Comparison of ENCODE assay signal across 17 cellular contexts in the genomic region with DNA sequence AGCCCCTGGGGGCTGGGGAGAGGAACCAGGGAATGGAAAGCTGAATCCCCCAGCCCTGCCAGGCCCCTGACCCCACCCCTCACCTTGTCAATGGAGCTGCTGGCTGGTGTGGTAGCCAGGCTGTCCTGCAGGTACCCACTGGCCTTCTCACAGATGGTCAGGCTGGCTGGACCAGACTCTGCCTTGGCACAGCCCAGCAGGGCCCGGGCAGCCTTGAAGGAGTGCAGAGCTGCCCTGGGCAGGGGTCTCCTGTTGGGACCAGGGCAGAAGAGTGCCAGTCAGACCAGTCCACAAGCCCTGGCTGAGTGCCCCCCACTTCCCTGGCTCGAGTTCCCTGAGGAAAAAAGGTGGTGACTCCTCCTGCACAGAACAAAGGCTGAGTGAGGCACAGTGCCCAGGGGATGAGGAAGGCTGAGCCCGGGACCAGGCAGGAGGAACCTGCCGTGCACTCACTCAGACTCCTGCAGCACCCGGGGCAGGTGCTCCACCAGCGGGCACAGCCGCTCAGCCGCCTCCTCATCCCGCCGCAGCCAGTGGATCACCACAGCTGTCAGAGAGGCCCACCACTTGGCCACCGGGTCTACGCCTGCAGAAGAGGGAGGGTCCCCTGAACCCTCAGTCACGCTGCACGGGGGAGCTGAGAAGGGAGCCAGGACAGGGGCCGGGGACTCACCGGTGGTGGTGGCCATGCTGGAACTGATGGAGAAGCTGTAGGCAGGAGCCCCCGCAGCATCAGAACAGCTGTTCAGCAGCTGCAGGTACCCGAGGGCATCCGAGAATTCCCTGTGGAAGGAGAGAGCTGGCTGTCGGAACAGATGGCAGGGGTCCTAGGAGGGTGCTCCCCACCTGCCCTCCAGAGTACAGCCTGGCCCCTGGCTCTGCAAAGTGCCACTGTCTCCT. TPM values are rescaled to one million over a fixed set of nuclear protein-coding genes. Genes with fewer than 3 reads are reported as not detected.
A peak's percentile ranks its signal among the peaks of the same experiment; 100 is the strongest.
DNase-seq lines count a peak whose midpoint lies in the region; ATAC-seq and TF ChIP-seq lines count a peak whose summit lies in the region.
"Had no signal": no experiment of that assay in that cellular context is flagged by ENCODE, and none has a peak within 500 bp of the region (broad histone marks: within the 10 kb centered on the region; RNA-seq: fewer than 3 reads in every experiment).

No MANE protein-coding gene starts in this region.

- ATAC-seq in heart right ventricle (peak in 1 of 8 donors; percentile 4), left ventricle myocardium superior (no peak), HG02759 (IDR thresholded peaks at IDR 0.05; ENCODE audit: unreplicated experiment) (no peak)
- ATAC-seq: left colon; PC-3; stimulated activated effector memory CD8-positive, alpha-beta T cell treated with anti-CD3 and anti-CD28 coated beads, Interleukin-12 subunit alpha, Interleukin-12 subunit beta, amount 100 ng/mL, for 72 hours had no signal

- no peaks in the 10 kb centered on the region for H3K27me3 ChIP-seq in heart right ventricle
- H3K27me3 ChIP-seq in WERI-Rb-1 (ENCODE audit: insufficient read depth, low read depth, severe bottlenecking), result no peaks in the 10 kb centered on the region
- no peaks in the 10 kb centered on the region for H3K27me3 ChIP-seq in layer of hippocampus (ENCODE audit: control insufficient read depth, insufficient read depth, low read length)

- H3K36me3 Mint-ChIP-seq in type B pancreatic cell, result no peaks in the 10 kb centered on the region

- intact Hi-C loops in heart right ventricle (cut with DNase I) (loop anchor here (2.0 to 10.0 kb wide), 7 partner anchors 42 to 220 kb away; partner anchors contain the start of genes ATPAF2 (in 5 of the 10), GID4 (in 5 of the 10) and RAI1 (in 2 of the 10)), left ventricle myocardium superior (cut with micrococcal nuclease) (loop anchor here (5.0 kb wide), 1 partner anchor 48 kb away; no protein-coding TSS in a partner anchor)

- no peak overlapping the region for H3K4me3 Mint-ChIP-seq in type B pancreatic cell
- H3K4me3 Mint-ChIP-seq: stimulated activated effector memory CD8-positive, alpha-beta T cell treated with anti-CD3 and anti-CD28 coated beads, Interleukin-12 subunit alpha, Interleukin-12 subunit beta, amount 100 ng/mL, for 72 hours had no signal

- TF ChIP-seq CTCF in heart right ventricle (IDR thresholded peaks at IDR 0.05) (no peak), WERI-Rb-1 (IDR thresholded peaks at IDR 0.05; ENCODE audit: low read depth, low read length) (no peak), type B pancreatic cell (conservative IDR thresholded peaks at IDR 0.05) (no peak)

- H3K9me3 ChIP-seq in heart right ventricle, result no peaks in the 10 kb centered on the region
- no peaks in the 10 kb centered on the region for H3K9me3 ChIP-seq in WERI-Rb-1 (ENCODE audit: severe bottlenecking)

- no peak for DNase-seq in heart right ventricle
- no peak for DNase-seq in left ventricle myocardium superior
- DNase-seq in WERI-Rb-1, result no peak
- no peak for DNase-seq in type B pancreatic cell (ENCODE audit: extremely low spot score, unreplicated experiment)
- DNase-seq in DMS153 treated with DMSO at 0.1 percent for 48 hours (lab: John Stamatoyannopoulos, UW; ENCODE audit: unreplicated experiment), result no peak
- DNase-seq in T-helper 1 cell, result no peak
- DNase-seq: activated CD4-positive, CD25-positive, alpha-beta regulatory T cell treated with anti-CD3 and anti-CD28 coated beads, Interleukin-2, amount 50 U/mL, for 72 hours; DMS153; hippocampal formation; KBM-7; left colon; NCI-H1105; NCI-H446 treated with DMSO at 0.1 percent for 48 hours; PC-3 had no signal

- peaks cover 29% of the 10 kb centered on the region for H3K4me1 Mint-ChIP-seq in type B pancreatic cell (ENCODE audit: unreplicated experiment)

- H3K4me3 ChIP-seq in heart right ventricle (peak overlapping the region in 1 of 10 donors; percentile 9), WERI-Rb-1 (ENCODE audit: low read depth, low read length) (no peak overlapping the region)

- no peaks in the 10 kb centered on the region for H3K9me3 Mint-ChIP-seq in type B pancreatic cell
- H3K9me3 Mint-ChIP-seq: stimulated activated effector memory CD8-positive, alpha-beta T cell treated with anti-CD3 and anti-CD28 coated beads, Interleukin-12 subunit alpha, Interleukin-12 subunit beta, amount 100 ng/mL, for 72 hours had no signal

- peak overlapping the region; percentile 22 to 89 (median 73) for H3K27ac ChIP-seq in heart right ventricle
- H3K27ac ChIP-seq in WERI-Rb-1, result peak overlapping the region; percentile 26; the same call in 1 of the 2 replicates
- peak overlapping the region; percentile 87 for H3K27ac ChIP-seq in layer of hippocampus (ENCODE audit: low read depth, low read length)

- peaks cover 14 to 93% (median 49%) of the 10 kb centered on the region in 9 donors for H3K4me1 ChIP-seq in heart right ventricle

- 65 to 71% methylated on average over 20 of the region's 20 CpGs for WGBS in heart right ventricle, 2 donors

- H3K36me3 ChIP-seq in heart right ventricle (peaks cover 0 to 86% (median 16%) of the 10 kb centered on the region in 9 donors), WERI-Rb-1 (peaks cover 90% of the 10 kb centered on the region)

- H3K27ac Mint-ChIP-seq in type B pancreatic cell, result peak overlapping the region; percentile 81

- H3K27me3 Mint-ChIP-seq in type B pancreatic cell, result no peaks in the 10 kb centered on the region

RNA-seq across cellular contexts. Expression of gene SREBF1, which starts 22.4 kb away (rescaled TPM):
- 10 to 100 TPM in 8 of 10 donors, 1 to 10 TPM in 2; 9.0 to 44.1 (median 16.4) TPM for total RNA-seq in heart right ventricle
- 10 to 100 TPM; 49.0 to 61.2 TPM for polyA plus RNA-seq in heart right ventricle
- 15.2 TPM for total RNA-seq in left ventricle myocardium superior
- 81.2 and 97.0 TPM in 2 replicates for total RNA-seq in type B pancreatic cell (ENCODE audit: low replicate concordance)

Comparison
In these comparisons a context has a peak if more than half of its experiments do, and no peak if none do; other contexts are left out.
1. H3K27ac ChIP-seq: peak in every context shown above with its lines; median percentile 87 in layer of hippocampus; 73 in heart right ventricle; 26 in WERI-Rb-1.